8 cellular contexts compared by ENCODE assay signal in the genomic region with DNA sequence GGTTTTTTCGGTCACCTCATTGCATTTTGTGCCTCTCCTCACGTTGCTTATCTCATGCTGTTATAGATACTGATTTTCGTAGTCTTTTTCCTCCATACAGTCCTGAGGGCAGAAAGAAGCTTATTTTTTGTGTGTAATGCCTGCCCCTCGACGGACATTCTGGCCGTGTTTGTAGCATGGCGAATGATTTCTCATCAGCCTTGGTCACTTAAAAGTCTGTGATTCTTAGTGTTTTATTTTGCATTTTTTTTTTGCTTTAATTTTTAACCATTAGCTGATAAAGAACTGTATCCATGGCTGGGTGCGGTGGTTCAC. TPM values are rescaled to one million over a fixed set of nuclear protein-coding genes. Genes with fewer than 3 reads are reported as not detected.
A peak's percentile ranks its signal among the peaks of the same experiment; 100 is the strongest.
DNase-seq lines count a peak whose midpoint lies in the region; ATAC-seq, FAIRE-seq and TF ChIP-seq lines count a peak whose summit lies in the region.

No MANE protein-coding gene starts in this region.

- peak overlapping the region; percentile 8 for H3K27ac ChIP-seq in keratinocyte (ENCODE audit: control insufficient read depth, insufficient read depth, low read length)
- peak overlapping the region; percentile 55 to 75 for H3K27ac ChIP-seq in tibial artery

- peak overlapping the region; percentile 97 for H3K4me3 Mint-ChIP-seq in activated T-helper 17 cell treated with anti-CD3 and anti-CD28 coated beads, Interleukin-2, amount 50 U/mL, for 72 hours

- TF ChIP-seq CTCF in keratinocyte (optimal IDR thresholded peaks at IDR 0.05 in 1 of 3, IDR thresholded peaks at IDR 0.05 in 1 of 3, conservative IDR thresholded peaks at IDR 0.05 in 1 of 3; ENCODE audit: extremely low read depth in 1 of 3, insufficient read depth in 2 of 3, low read length in 3 of 3) (no peak), tibial artery (IDR thresholded peaks at IDR 0.05) (no peak)

- H3K4me1 ChIP-seq in keratinocyte (ENCODE audit: control insufficient read depth, extremely low read depth, insufficient read depth, low read length) (peaks cover 16% of the 10 kb centered on the region), tibial artery (peaks cover 0 to 17% (median 12%) of the 10 kb centered on the region in 4 donors)

- no peaks in the 10 kb centered on the region for H3K9me3 ChIP-seq in keratinocyte (ENCODE audit: control insufficient read depth, low read depth, low read length)
- no peaks in the 10 kb centered on the region for H3K9me3 ChIP-seq in tibial artery

- peak overlapping the region; percentile 4 for H3K9ac ChIP-seq in keratinocyte (ENCODE audit: control insufficient read depth, extremely low read depth, insufficient read depth, low read length)

- intact Hi-C loops in tibial artery (cut with DNase I; ENCODE audit: low total_unique reads): loop anchor here (5.0 kb wide), 1 partner anchor 39 kb away; a partner anchor contains a TSS

- H3K36me3 Mint-ChIP-seq in activated T-helper 17 cell treated with anti-CD3 and anti-CD28 coated beads, Interleukin-2, amount 50 U/mL, for 72 hours (ENCODE audit: low read depth): peaks cover 47% of the 10 kb centered on the region

- peak overlapping the region; percentile 62 for H2AFZ ChIP-seq in keratinocyte (ENCODE audit: control insufficient read depth, low read length)

- FAIRE-seq in keratinocyte (lab: Jason Lieb, UNC): no peak

- peaks cover 15% of the 10 kb centered on the region for H3K4me1 Mint-ChIP-seq in activated T-helper 17 cell treated with anti-CD3 and anti-CD28 coated beads, Interleukin-2, amount 50 U/mL, for 72 hours

- H3K79me2 ChIP-seq in keratinocyte (ENCODE audit: control insufficient read depth, insufficient read depth, low read length): peaks cover 36% of the 10 kb centered on the region

- H4K20me1 ChIP-seq in keratinocyte (ENCODE audit: control insufficient read depth, extremely low read depth, insufficient read depth, low read length): peaks cover 2% of the 10 kb centered on the region

- peak overlapping the region; percentile 99 for H3K4me2 ChIP-seq in keratinocyte (ENCODE audit: control insufficient read depth, extremely low read depth, insufficient read depth, low read depth, low read length)

- H3K27me3 ChIP-seq in keratinocyte (ENCODE audit: control insufficient read depth, extremely low read depth, insufficient read depth, low read length) (no peaks in the 10 kb centered on the region), tibial artery (no peaks in the 10 kb centered on the region)

- peak; percentile 19 for ATAC-seq in HG02852 (IDR thresholded peaks at IDR 0.05; ENCODE audit: unreplicated experiment)
- peak; percentile 12 for ATAC-seq in activated T-helper 17 cell treated with anti-CD3 and anti-CD28 coated beads, Interleukin-2, amount 50 U/mL, for 72 hours (replicated peaks)

- no peaks in the 10 kb centered on the region for H3K9me1 ChIP-seq in keratinocyte (ENCODE audit: control insufficient read depth, extremely low read depth, insufficient read depth, low read length)

- no peaks in the 10 kb centered on the region for H3K27me3 Mint-ChIP-seq in activated T-helper 17 cell treated with anti-CD3 and anti-CD28 coated beads, Interleukin-2, amount 50 U/mL, for 72 hours

- H3K36me3 ChIP-seq in keratinocyte (ENCODE audit: control insufficient read depth in 2 of 2, extremely low read depth in 1 of 2, insufficient read depth in 2 of 2, low read length in 2 of 2) (peaks cover 0 to 7% of the 10 kb centered on the region in 2 experiments), tibial artery (peaks cover 0 to 7% (median 3%) of the 10 kb centered on the region in 3 donors)

- dilution Hi-C loops in keratinocyte (cut with MboI; ENCODE audit: extremely low pct_ligation_motif_present, low sequenced_read_pairs): no loop called here

- peak overlapping the region; percentile 97 for H3K27ac Mint-ChIP-seq in activated T-helper 17 cell treated with anti-CD3 and anti-CD28 coated beads, Interleukin-2, amount 50 U/mL, for 72 hours

- H3K9me3 Mint-ChIP-seq in activated T-helper 17 cell treated with anti-CD3 and anti-CD28 coated beads, Interleukin-2, amount 50 U/mL, for 72 hours: no peaks in the 10 kb centered on the region

- DNase-seq in keratinocyte (ENCODE audit: low read depth, low spot score) (no peak), tibial artery (no peak), putamen (ENCODE audit: low spot score) (no peak), anterior cingulate cortex (lab: John Stamatoyannopoulos, UW) (no peak), HPDE6-E6E7 (ENCODE audit: extremely low spot score) (no peak)

- peak overlapping the region; percentile 78; the same call in 1 of the 2 replicates for H3K4me3 ChIP-seq in GM08714 (ENCODE audit: low read length)
- peak overlapping the region; percentile 65 to 92 (median 89) for H3K4me3 ChIP-seq in keratinocyte (ENCODE audit: control insufficient read depth in 2 of 3, extremely low read depth in 1 of 3, insufficient read depth in 2 of 3, low read depth in 1 of 3, low read length in 3 of 3)
- peak overlapping the region; percentile 64 to 71 for H3K4me3 ChIP-seq in tibial artery

RNA-seq across cellular contexts. Expression of a gene that starts 0.5 kb away (rescaled TPM):
- 10 to 100 TPM; 29.2 to 49.3 TPM for total RNA-seq in activated T-helper 17 cell treated with anti-CD3 and anti-CD28 coated beads, Interleukin-2, amount 50 U/mL, for 72 hours
- polyA plus RNA-seq in keratinocyte: 8.9 to 16.3 TPM (median 11.0 TPM) in 3 replicates
- polyA plus RNA-seq in keratinocyte (2011; ENCODE audit: low read depth): 33.4 TPM
- 5.8 and 10.3 TPM in 2 replicates for polyA plus RNA-seq in keratinocyte (2011; cell fraction: cytosol; rRNA removed)
- 17.7 and 22.0 TPM in 2 replicates for polyA plus RNA-seq in keratinocyte (2011; cell fraction: nucleus; rRNA removed)
- 9.7 and 11.4 TPM in 2 replicates for polyA plus RNA-seq in keratinocyte (2012; ENCODE audit: low replicate concordance)
- polyA minus RNA-seq in keratinocyte: 3.4 to 20.4 TPM (median 9.0 TPM) in 3 replicates
- polyA minus RNA-seq in keratinocyte (2011; cell fraction: cytosol; rRNA and poly(A)+ RNA removed): 5.6 TPM
- polyA minus RNA-seq in keratinocyte (2011; cell fraction: nucleus; rRNA and poly(A)+ RNA removed): 10.0 and 22.6 TPM in 2 replicates

RNA-seq across cellular contexts. Expression of a gene that starts 39.1 kb away (rescaled TPM):
- total RNA-seq in activated T-helper 17 cell treated with anti-CD3 and anti-CD28 coated beads, Interleukin-2, amount 50 U/mL, for 72 hours: 1 to 10 TPM in 1 of 2 donors, under 1 TPM in 1; 0.84 to 1.6 TPM
- polyA plus RNA-seq in keratinocyte: 2.3 to 7.0 TPM (median 4.6 TPM) in 3 replicates
- 7.7 TPM for polyA plus RNA-seq in keratinocyte (2011; ENCODE audit: low read depth)
- 2.8 and 4.9 TPM in 2 replicates for polyA plus RNA-seq in keratinocyte (2011; cell fraction: cytosol; rRNA removed)
- 5.8 and 8.7 TPM in 2 replicates for polyA plus RNA-seq in keratinocyte (2011; cell fraction: nucleus; rRNA removed)
- 3.9 and 7.0 TPM in 2 replicates for polyA plus RNA-seq in keratinocyte (2012; ENCODE audit: low replicate concordance)
- 1.3 to 5.4 TPM (median 4.8 TPM) in 3 replicates for polyA minus RNA-seq in keratinocyte
- polyA minus RNA-seq in keratinocyte (2011; cell fraction: cytosol; rRNA and poly(A)+ RNA removed): 1.9 TPM
- 6.4 and 8.9 TPM in 2 replicates for polyA minus RNA-seq in keratinocyte (2011; cell fraction: nucleus; rRNA and poly(A)+ RNA removed)
